In the genomic region with DNA sequence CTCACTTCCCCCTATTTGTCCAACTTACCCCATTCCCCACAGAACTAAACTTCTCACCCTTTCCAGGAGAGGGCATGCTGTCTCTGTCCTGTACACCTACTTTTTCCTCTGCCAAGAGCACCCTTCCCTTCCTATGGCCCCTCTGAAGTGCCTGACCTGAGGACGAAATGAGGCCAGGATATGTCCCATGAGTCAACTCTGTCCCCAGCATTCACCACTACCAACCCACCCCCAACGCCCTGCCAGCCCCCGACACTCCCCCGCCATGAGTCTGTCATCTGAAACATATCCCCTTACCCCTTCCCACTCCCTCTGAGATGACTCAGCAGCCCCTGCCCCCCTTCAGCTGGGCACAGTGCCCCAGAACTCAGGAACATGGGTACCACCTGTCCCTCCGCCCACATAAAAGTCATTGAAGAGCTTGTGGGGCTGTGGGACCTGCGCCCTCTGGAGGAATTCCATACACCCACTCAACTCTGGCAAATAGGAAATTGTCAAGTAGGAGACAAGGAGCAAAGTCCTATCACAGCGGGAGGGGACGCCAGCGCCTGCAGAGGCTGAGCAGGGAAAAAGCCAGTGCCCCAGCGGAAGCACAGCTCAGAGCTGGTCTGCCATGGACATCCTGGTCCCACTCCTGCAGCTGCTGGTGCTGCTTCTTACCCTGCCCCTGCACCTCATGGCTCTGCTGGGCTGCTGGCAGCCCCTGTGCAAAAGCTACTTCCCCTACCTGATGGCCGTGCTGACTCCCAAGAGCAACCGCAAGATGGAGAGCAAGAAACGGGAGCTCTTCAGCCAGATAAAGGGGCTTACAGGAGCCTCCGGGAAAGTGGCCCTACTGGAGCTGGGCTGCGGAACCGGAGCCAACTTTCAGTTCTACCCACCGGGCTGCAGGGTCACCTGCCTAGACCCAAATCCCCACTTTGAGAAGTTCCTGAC, we compare ENCODE assay signal across 9 cellular contexts. TPM values are rescaled to one million over a fixed set of nuclear protein-coding genes. Genes with fewer than 3 reads are reported as not detected.
A peak's percentile ranks its signal among the peaks of the same experiment; 100 is the strongest.
DNase-seq lines count a peak whose midpoint lies in the region; ATAC-seq and TF ChIP-seq lines count a peak whose summit lies in the region.
"Had no signal": no experiment of that assay in that cellular context is flagged by ENCODE, and none has a peak within 500 bp of the region (broad histone marks: within the 10 kb centered on the region; RNA-seq: fewer than 3 reads in every experiment).

No MANE protein-coding gene starts in this region.

- POLR2A ChIA-PET in CD4-positive, alpha-beta T cell (lab: Charles Lee): no interaction called here

- H3K9ac ChIP-seq in mammary epithelial cell (ENCODE audit: insufficient read depth, low read length): no peak overlapping the region

- peak overlapping the region in 1 of 3 experiments; percentile 25 for H3K4me3 ChIP-seq in mammary epithelial cell (replicated peaks in 1 of 3; ENCODE audit: insufficient read depth in 1 of 3, low read depth in 2 of 3, low read length in 3 of 3)
- peak overlapping the region in 1 of 3 donors; percentile 10 for H3K4me3 ChIP-seq in thyroid gland (replicated peaks in 1 of 3)

- peak overlapping the region; percentile 67 for H2AFZ ChIP-seq in mammary epithelial cell (ENCODE audit: low read depth, low read length)

- peak overlapping the region; percentile 81 for H3K4me2 ChIP-seq in mammary epithelial cell (ENCODE audit: insufficient read depth, low read depth, low read length)

- H3K36me3 ChIP-seq in mammary epithelial cell (ENCODE audit: insufficient read depth, low read length) (no peaks in the 10 kb centered on the region), thyroid gland (no peaks in the 10 kb centered on the region)

- peaks cover 17% of the 10 kb centered on the region for H3K4me1 Mint-ChIP-seq in CD4-positive, alpha-beta T cell (ENCODE audit: low read depth)

- H3K27ac ChIP-seq in mammary epithelial cell (ENCODE audit: insufficient read depth, low read depth, low read length) (no peak overlapping the region), thyroid gland (no peak overlapping the region)
- no peak overlapping the region for H3K27ac ChIP-seq in CD4-positive, alpha-beta T cell (ENCODE audit: low read depth, low read length)

- H3K9me3 Mint-ChIP-seq in CD4-positive, alpha-beta T cell: no peaks in the 10 kb centered on the region
- H3K9me3 Mint-ChIP-seq: natural killer cell had no signal

- no TSS peak for BruUV-seq in mammary epithelial cell (replicated peaks; lab: Mats Ljungman, UMichigan)

- H3K79me2 ChIP-seq in mammary epithelial cell (ENCODE audit: insufficient read depth, low read length): no peaks in the 10 kb centered on the region

- TF ChIP-seq CTCF in mammary epithelial cell (conservative IDR thresholded peaks at IDR 0.05 in 1 of 2, IDR thresholded peaks at IDR 0.05 in 1 of 2; ENCODE audit: extremely low read depth in 1 of 2, insufficient read depth in 1 of 2, low read depth in 1 of 2, low read length in 2 of 2): peak; percentile 24 to 44
- TF ChIP-seq CTCF in thyroid gland (IDR thresholded peaks at IDR 0.05): peak in 4 of 6 experiments; percentile 24 to 30 (median 28)
- no peak for TF ChIP-seq CTCF in CD4-positive, alpha-beta T cell (IDR thresholded peaks at IDR 0.05)

- peak; percentile 87 for ATAC-seq in left lobe of liver
- no peak for ATAC-seq in CD4-positive, alpha-beta T cell (ENCODE audit: poor library complexity)

- no peak overlapping the region for H3K27ac Mint-ChIP-seq in CD4-positive, alpha-beta T cell
- H3K27ac Mint-ChIP-seq: natural killer cell had no signal

- no peaks in the 10 kb centered on the region for H3K36me3 Mint-ChIP-seq in CD4-positive, alpha-beta T cell (ENCODE audit: low read depth)
- H3K36me3 Mint-ChIP-seq: natural killer cell had no signal

- no peak for TF ChIP-seq POLR2A in thyroid gland (IDR thresholded peaks at IDR 0.05)

- CTCF ChIA-PET in mammary epithelial cell (lab: Charles Lee; ENCODE audit: low non-redundant PET): interaction anchor here (0.5 kb wide), 1 partner anchor 36 kb away, joined by 3 read pairs; no protein-coding TSS in a partner anchor
- CTCF ChIA-PET in CD4-positive, alpha-beta T cell (lab: Charles Lee): no interaction called here

- intact Hi-C loops in mammary epithelial cell (cut with micrococcal nuclease) (loop anchor here (1.0 kb wide), 2 partner anchors 40 to 56 kb away; no protein-coding TSS in a partner anchor), thyroid gland (cut with DNase I) (no loop called here)
- intact Hi-C loops in CD4-positive, alpha-beta T cell (cut with DNase I, micrococcal nuclease): no loop called here

- DNase-seq in A172 (ENCODE audit: low spot score): peak; percentile 76
- DNase-seq in GM04504 (ENCODE audit: low read depth): peak; percentile 21
- DNase-seq in NCI-H524 (lab: John Stamatoyannopoulos, UW): peak; percentile 59 to 87
- DNase-seq in mammary epithelial cell: peak; percentile 43
- peak; percentile 93 for DNase-seq in left lobe of liver (ENCODE audit: low spot score)
- DNase-seq in thyroid gland: peak; percentile 74 to 89
- no peak for DNase-seq in inferior parietal cortex (ENCODE audit: extremely low spot score)
- no peak for DNase-seq in CD4-positive, alpha-beta T cell
- DNase-seq: natural killer cell had no signal

- no peaks in the 10 kb centered on the region for H4K20me1 ChIP-seq in mammary epithelial cell (ENCODE audit: insufficient read depth, low read length)

- peaks cover 54% of the 10 kb centered on the region for H3K27me3 Mint-ChIP-seq in CD4-positive, alpha-beta T cell

- in situ Hi-C loops in mammary epithelial cell (cut with MboI; ENCODE audit: low sequenced_read_pairs in 2 of 2): no loop called here

- H3K4me1 ChIP-seq in mammary epithelial cell (ENCODE audit: insufficient read depth, low read length) (peaks cover 10% of the 10 kb centered on the region), thyroid gland (peaks cover 10 to 13% of the 10 kb centered on the region in 2 donors)

- H3K4me3 Mint-ChIP-seq in CD4-positive, alpha-beta T cell: no peak overlapping the region
- H3K4me3 Mint-ChIP-seq: natural killer cell had no signal

- 13% methylated on average over 13 of the region's 17 CpGs for WGBS in mammary epithelial cell (ENCODE audit: low coverage, missing lambda C conversion rate)
- WGBS in thyroid gland, 2 donors: 2 to 5% methylated on average over 8 to 15 of the region's 17 CpGs

- H3K9me3 ChIP-seq in mammary epithelial cell (replicated peaks; ENCODE audit: insufficient read depth, low read length) (no peaks in the 10 kb centered on the region), thyroid gland (no peaks in the 10 kb centered on the region)
- no peaks in the 10 kb centered on the region for H3K9me3 ChIP-seq in CD4-positive, alpha-beta T cell (ENCODE audit: control insufficient read depth, low read length)

- dilution Hi-C loops in mammary epithelial cell (cut with HindIII; ENCODE audit: low sequenced_read_pairs): no loop called here

- H3K27me3 ChIP-seq in mammary epithelial cell (ENCODE audit: insufficient read depth, low read length) (no peaks in the 10 kb centered on the region), thyroid gland (no peaks in the 10 kb centered on the region)
- H3K27me3 ChIP-seq in CD4-positive, alpha-beta T cell (ENCODE audit: control insufficient read depth, insufficient read depth, low read length): peaks cover 9% of the 10 kb centered on the region

RNA-seq across cellular contexts. Expression of a gene that starts 26.3 kb away (rescaled TPM):
- total RNA-seq in A172 (2014; rRNA removed; shearing (Covaris generic)): 7.8 and 10.7 TPM in 2 replicates
- total RNA-seq in mammary epithelial cell (1 to 10 TPM in 1 of 2 donors, under 1 TPM in 1; 0.33 to 2.1 TPM), left lobe of liver (16.9 TPM), thyroid gland (10 to 100 TPM in 2 of 4 donors, 1 to 10 TPM in 2; 7.9 to 16.9 (median 9.8) TPM)
- 0.28 TPM for polyA plus RNA-seq in mammary epithelial cell
- polyA minus RNA-seq in mammary epithelial cell: not detected
- 1 to 10 TPM; 1.2 to 1.6 TPM for total RNA-seq in CD4-positive, alpha-beta T cell

RNA-seq across cellular contexts. Expression of a gene that starts 34.4 kb away (rescaled TPM):
- total RNA-seq in A172 (2014; rRNA removed; shearing (Covaris generic)): 96.1 and 135 TPM in 2 replicates
- total RNA-seq in mammary epithelial cell: 10 to 100 TPM; 29.7 to 71.0 TPM
- 123 TPM for polyA plus RNA-seq in mammary epithelial cell
- 42.0 TPM for polyA minus RNA-seq in mammary epithelial cell
- total RNA-seq in left lobe of liver: 97.2 TPM
- total RNA-seq in thyroid gland: 100 to 1,000 TPM; 117 to 440 (median 246) TPM
- total RNA-seq in CD4-positive, alpha-beta T cell: 10 to 100 TPM; 34.8 to 36.9 TPM

RNA-seq across cellular contexts. Expression of a gene that starts 38.8 kb away (rescaled TPM):
- total RNA-seq in A172 (2014; rRNA removed; shearing (Covaris generic)): 2.7 and 7.5 TPM in 2 replicates
- total RNA-seq in mammary epithelial cell (1 to 10 TPM; 2.5 to 4.4 TPM), left lobe of liver (60.0 TPM), thyroid gland (1 to 10 TPM in 3 of 4 donors, under 1 TPM in 1; 0.94 to 9.7 (median 6.8) TPM)
- 2.1 TPM for polyA plus RNA-seq in mammary epithelial cell
- 3.1 TPM for polyA minus RNA-seq in mammary epithelial cell
- 1 to 10 TPM; 8.8 TPM for total RNA-seq in CD4-positive, alpha-beta T cell

RNA-seq across cellular contexts. Expression of a gene that starts 44.7 kb away (rescaled TPM):
- not detected in 2 replicates for total RNA-seq in A172 (2014; rRNA removed; shearing (Covaris generic))
- not detected for total RNA-seq in mammary epithelial cell
- not detected for polyA plus RNA-seq in mammary epithelial cell
- polyA minus RNA-seq in mammary epithelial cell: not detected
- not detected for total RNA-seq in left lobe of liver
- not detected for total RNA-seq in thyroid gland
- not detected for total RNA-seq in CD4-positive, alpha-beta T cell
- total RNA-seq: natural killer cell had no signal

RNA-seq across cellular contexts. Expression of a gene that starts 47.4 kb away (rescaled TPM):
- 1,213 and 1,362 TPM in 2 replicates for total RNA-seq in A172 (2014; rRNA removed; shearing (Covaris generic))
- total RNA-seq in mammary epithelial cell: 100 to 1,000 TPM; 552 to 814 TPM
- 822 TPM for polyA plus RNA-seq in mammary epithelial cell
- 467 TPM for polyA minus RNA-seq in mammary epithelial cell
- 203 TPM for total RNA-seq in left lobe of liver
- 1,000 to 10,000 TPM in 3 of 4 donors, 100 to 1,000 TPM in 1; 683 to 1,145 (median 1,122) TPM for total RNA-seq in thyroid gland
- 10 to 100 TPM; 34.0 to 36.4 TPM for total RNA-seq in CD4-positive, alpha-beta T cell

Comparison
In these comparisons a context has a peak if more than half of its experiments do, and no peak if none do; other contexts are left out.
1. DNase-seq: peak in A172 (single experiment), GM04504 (single experiment), NCI-H524 (2 of 2), mammary epithelial cell (single experiment), left lobe of liver (single experiment) and thyroid gland (2 of 2); none in inferior parietal cortex (single experiment) and CD4-positive, alpha-beta T cell (0 of 10).